ENCODE assay signal across 21 cellular contexts in genomic region chr17:35797370-35797769, GRCh38. TPM values are rescaled to one million over a fixed set of nuclear protein-coding genes. Genes with fewer than 3 reads are reported as not detected.
"Had no signal": no experiment of that assay in that cellular context is flagged by ENCODE, and none has a peak within 500 bp of the region (broad histone marks: within the 10 kb centered on the region; RNA-seq: fewer than 3 reads in every experiment).

No MANE protein-coding gene starts in this region.

- H3K9me3 Mint-ChIP-seq: endodermal cell, naive B cell had no signal

- H3K4me1 Mint-ChIP-seq: endodermal cell had no signal

- DNase-seq: effector CD4-positive, alpha-beta T cell; endodermal cell; erythroblast; left ventricle myocardium superior; mesendoderm; naive B cell; ovary; sigmoid colon; stimulated activated CD4-positive, alpha-beta T cell treated with anti-CD3 and anti-CD28 coated beads, Interleukin-12 subunit alpha, Interleukin-12 subunit beta, amount 100 ng/mL, for 4 hours; stimulated activated naive CD4-positive, alpha-beta T cell; stomach; substantia nigra; trophoblast cell had no signal

- H3K4me3 Mint-ChIP-seq: endodermal cell had no signal

- H3K27ac Mint-ChIP-seq: endodermal cell, naive B cell had no signal

- ATAC-seq: left colon, left ventricle myocardium superior had no signal

- H3K36me3 Mint-ChIP-seq: naive B cell had no signal

RNA-seq across cellular contexts. Expression of gene MMP28, which starts 1.9 kb away (rescaled TPM):
- total RNA-seq: endodermal cell had no signal

RNA-seq across cellular contexts. Expression of gene C17orf50, which starts 36.7 kb away (rescaled TPM):
- total RNA-seq: chondrocyte, dermis microvascular lymphatic vessel endothelial cell, endodermal cell, endothelial cell of umbilical vein, left colon, left ventricle myocardium superior, lung microvascular endothelial cell, ovary, posterior vena cava, right atrium auricular region, sigmoid colon, stomach, thoracic aorta had no signal

RNA-seq across cellular contexts. Expression of gene GAS2L2, which starts 44.3 kb away (rescaled TPM):
- total RNA-seq: chondrocyte, dermis microvascular lymphatic vessel endothelial cell, endothelial cell of umbilical vein, posterior vena cava, right atrium auricular region, sigmoid colon, thoracic aorta had no signal
